Comparison of ENCODE assay signal across 9 cellular contexts in the genomic region with DNA sequence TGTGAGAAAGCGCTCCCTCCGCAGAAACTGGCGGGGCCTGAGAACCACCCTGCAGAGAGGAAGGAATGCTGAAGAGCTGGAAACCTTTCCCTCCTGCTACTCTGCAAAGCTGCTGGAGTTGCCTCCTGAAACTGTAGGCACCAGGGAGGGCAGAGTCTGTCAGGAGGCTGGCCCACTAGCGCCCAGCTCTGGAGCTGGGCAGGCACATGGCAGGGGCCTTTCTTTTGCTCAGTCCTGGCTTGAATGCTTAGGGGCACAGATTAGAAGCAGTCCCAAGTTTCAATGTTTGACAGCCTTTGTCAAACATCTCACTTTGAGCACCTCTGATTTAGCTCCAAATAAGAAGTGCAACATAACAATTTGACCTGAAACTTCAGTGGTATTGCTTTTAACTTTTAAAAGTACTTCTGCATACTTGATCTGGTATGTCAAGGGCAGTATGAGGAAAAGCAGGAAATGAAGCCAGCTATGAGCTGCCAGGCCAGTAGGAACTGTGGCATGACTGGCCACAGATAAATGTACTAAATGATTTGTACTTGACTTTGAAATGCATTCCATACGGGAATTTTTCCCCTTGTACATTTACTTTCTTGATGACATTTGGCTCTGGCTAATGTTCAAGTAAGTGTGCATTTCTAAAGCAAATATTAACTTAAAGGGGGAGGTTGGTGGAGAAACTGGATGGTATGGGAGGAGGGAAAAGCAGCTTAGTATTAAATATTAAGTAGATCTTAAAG.
DNase-seq lines count a peak whose midpoint lies in the region; ATAC-seq and TF ChIP-seq lines count a peak whose summit lies in the region.
"Had no signal": no experiment of that assay in that cellular context is flagged by ENCODE, and none has a peak within 500 bp of the region (broad histone marks: within the 10 kb centered on the region; RNA-seq: fewer than 3 reads in every experiment).

No MANE protein-coding gene starts in this region.

- ATAC-seq in SK-N-SH treated with all-trans-retinoic acid at 6 μM for 48 hours (peak; percentile 89), GM19324 (IDR thresholded peaks at IDR 0.05; ENCODE audit: low FRiP score, unreplicated experiment) (no peak)

- TF ChIP-seq CTCF in foreskin fibroblast (IDR thresholded peaks at IDR 0.05; ENCODE audit: low read depth, low read length) = no peak

- no peak overlapping the region for H3K4me3 ChIP-seq in foreskin fibroblast (ENCODE audit: low read depth in 1 of 2, low read length in 2 of 2)

- DNase-seq in ELF-1 (ENCODE audit: low read depth, low spot score) (peak; percentile 74), foreskin fibroblast (peak; percentile 67 to 79), pons (ENCODE audit: low spot score) (peak; percentile 7), T-helper 1 cell (no peak), ecto neural progenitor cell (ENCODE audit: low spot score) (no peak)
- no peak for DNase-seq in stimulated activated CD4-positive, alpha-beta T cell treated with anti-CD3 and anti-CD28 coated beads, Interleukin-2, amount 100 ng/mL, for 48 hours
- DNase-seq: stimulated activated naive CD4-positive, alpha-beta T cell had no signal

TF ChIP-seq in SK-N-SH treated with all-trans-retinoic acid at 6 μM for 48 hours, 23 proteins besides CTCF, POLR2A, EP300 and RAD21:
- TF ChIP-seq ZNF8 (CRISPR knock-in tag; IDR thresholded peaks at IDR 0.05) (no peak), OSR1 (CRISPR knock-in tag; IDR thresholded peaks at IDR 0.05) (peak; percentile 83; the same call in 1 of the 2 replicates), ZNF70 (CRISPR knock-in tag; IDR thresholded peaks at IDR 0.05) (no peak), ZFP3 (CRISPR knock-in tag; IDR thresholded peaks at IDR 0.05) (no peak), CSDC2 (CRISPR knock-in tag; IDR thresholded peaks at IDR 0.05) (no peak), ZC3H10 (CRISPR knock-in tag; IDR thresholded peaks at IDR 0.05) (no peak), PPARA (CRISPR knock-in tag; IDR thresholded peaks at IDR 0.05; ENCODE audit: borderline replicate concordance) (no peak), ESRRG (CRISPR knock-in tag; IDR thresholded peaks at IDR 0.05) (no peak), TOX (CRISPR knock-in tag; IDR thresholded peaks at IDR 0.05; ENCODE audit: borderline replicate concordance) (peak; percentile 68), ZFP30 (CRISPR knock-in tag; IDR thresholded peaks at IDR 0.05) (no peak)
- TF ChIP-seq, protein P1, sequence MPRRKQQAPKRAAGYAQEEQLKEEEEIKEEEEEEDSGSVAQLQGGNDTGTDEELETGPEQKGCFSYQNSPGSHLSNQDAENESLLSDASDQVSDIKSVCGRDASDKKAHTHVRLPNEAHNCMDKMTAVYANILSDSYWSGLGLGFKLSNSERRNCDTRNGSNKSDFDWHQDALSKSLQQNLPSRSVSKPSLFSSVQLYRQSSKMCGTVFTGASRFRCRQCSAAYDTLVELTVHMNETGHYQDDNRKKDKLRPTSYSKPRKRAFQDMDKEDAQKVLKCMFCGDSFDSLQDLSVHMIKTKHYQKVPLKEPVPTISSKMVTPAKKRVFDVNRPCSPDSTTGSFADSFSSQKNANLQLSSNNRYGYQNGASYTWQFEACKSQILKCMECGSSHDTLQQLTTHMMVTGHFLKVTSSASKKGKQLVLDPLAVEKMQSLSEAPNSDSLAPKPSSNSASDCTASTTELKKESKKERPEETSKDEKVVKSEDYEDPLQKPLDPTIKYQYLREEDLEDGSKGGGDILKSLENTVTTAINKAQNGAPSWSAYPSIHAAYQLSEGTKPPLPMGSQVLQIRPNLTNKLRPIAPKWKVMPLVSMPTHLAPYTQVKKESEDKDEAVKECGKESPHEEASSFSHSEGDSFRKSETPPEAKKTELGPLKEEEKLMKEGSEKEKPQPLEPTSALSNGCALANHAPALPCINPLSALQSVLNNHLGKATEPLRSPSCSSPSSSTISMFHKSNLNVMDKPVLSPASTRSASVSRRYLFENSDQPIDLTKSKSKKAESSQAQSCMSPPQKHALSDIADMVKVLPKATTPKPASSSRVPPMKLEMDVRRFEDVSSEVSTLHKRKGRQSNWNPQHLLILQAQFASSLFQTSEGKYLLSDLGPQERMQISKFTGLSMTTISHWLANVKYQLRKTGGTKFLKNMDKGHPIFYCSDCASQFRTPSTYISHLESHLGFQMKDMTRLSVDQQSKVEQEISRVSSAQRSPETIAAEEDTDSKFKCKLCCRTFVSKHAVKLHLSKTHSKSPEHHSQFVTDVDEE (CRISPR knock-in tag; IDR thresholded peaks at IDR 0.05) = no peak
- TF ChIP-seq, protein P2, sequence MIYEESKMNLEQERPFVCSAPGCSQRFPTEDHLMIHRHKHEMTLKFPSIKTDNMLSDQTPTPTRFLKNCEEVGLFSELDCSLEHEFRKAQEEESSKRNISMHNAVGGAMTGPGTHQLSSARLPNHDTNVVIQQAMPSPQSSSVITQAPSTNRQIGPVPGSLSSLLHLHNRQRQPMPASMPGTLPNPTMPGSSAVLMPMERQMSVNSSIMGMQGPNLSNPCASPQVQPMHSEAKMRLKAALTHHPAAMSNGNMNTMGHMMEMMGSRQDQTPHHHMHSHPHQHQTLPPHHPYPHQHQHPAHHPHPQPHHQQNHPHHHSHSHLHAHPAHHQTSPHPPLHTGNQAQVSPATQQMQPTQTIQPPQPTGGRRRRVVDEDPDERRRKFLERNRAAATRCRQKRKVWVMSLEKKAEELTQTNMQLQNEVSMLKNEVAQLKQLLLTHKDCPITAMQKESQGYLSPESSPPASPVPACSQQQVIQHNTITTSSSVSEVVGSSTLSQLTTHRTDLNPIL (CRISPR knock-in tag; IDR thresholded peaks at IDR 0.05; ENCODE audit: low read depth) = no peak

Comparison
In these comparisons a context has a peak if more than half of its experiments do, and no peak if none do; other contexts are left out.
1. DNase-seq: peak in ELF-1 (single experiment), foreskin fibroblast (2 of 2) and pons (single experiment); none in T-helper 1 cell (0 of 5), ecto neural progenitor cell (single experiment) and stimulated activated CD4-positive, alpha-beta T cell treated with anti-CD3 and anti-CD28 coated beads, Interleukin-2, amount 100 ng/mL, for 48 hours (0 of 2).